ENCODE assay signal across 19 cellular contexts in genomic region chr19:14271830-14272229, GRCh38.
DNase-seq lines count a peak whose midpoint lies in the region; ATAC-seq and TF ChIP-seq lines count a peak whose summit lies in the region.
"Had no signal": no experiment of that assay in that cellular context is flagged by ENCODE, and none has a peak within 500 bp of the region (broad histone marks: within the 10 kb centered on the region; RNA-seq: fewer than 3 reads in every experiment).

No MANE protein-coding gene starts in this region.

- peaks cover 30% of the 10 kb centered on the region for H3F3A ChIP-seq in neural progenitor cell (ENCODE audit: low read depth)

- H3K36me3 Mint-ChIP-seq in dendritic cell treated with granulocyte-macrophage colony-stimulating factor and Interleukin-4, amounts not matched to agents 40 ng/mL and 50 ng/mL, for 4 days (ENCODE audit: low read depth), result no peaks in the 10 kb centered on the region
- H3K36me3 Mint-ChIP-seq in neural progenitor cell, result peaks cover 2% of the 10 kb centered on the region

- no peak overlapping the region for H2AFZ ChIP-seq in neural progenitor cell (replicated peaks)
- H2AFZ ChIP-seq: GM23248 had no signal

- H3K27me3 ChIP-seq in neural progenitor cell, result no peaks in the 10 kb centered on the region

- H3K27ac Mint-ChIP-seq in dendritic cell treated with granulocyte-macrophage colony-stimulating factor and Interleukin-4, amounts not matched to agents 40 ng/mL and 50 ng/mL, for 4 days, result peak overlapping the region; percentile 35
- H3K27ac Mint-ChIP-seq in neural progenitor cell, result peak overlapping the region; percentile 2

- peak overlapping the region; percentile 65 for H3K27ac ChIP-seq in neural progenitor cell
- H3K27ac ChIP-seq: A549, GM23248, SK-N-MC had no signal

- H3K27me3 Mint-ChIP-seq in dendritic cell treated with granulocyte-macrophage colony-stimulating factor and Interleukin-4, amounts not matched to agents 40 ng/mL and 50 ng/mL, for 4 days, result peaks cover 42% of the 10 kb centered on the region
- peaks cover 25% of the 10 kb centered on the region for H3K27me3 Mint-ChIP-seq in neural progenitor cell (ENCODE audit: insufficient read depth, low read depth)

- no peak overlapping the region for H3K4me3 ChIP-seq in neural progenitor cell
- H3K4me3 ChIP-seq: A549, GM23248, SK-N-MC had no signal

- no peaks in the 10 kb centered on the region for H3K36me3 ChIP-seq in neural progenitor cell

- ATAC-seq in GM21423 (IDR thresholded peaks at IDR 0.05; ENCODE audit: unreplicated experiment) (no peak), GM19452 (IDR thresholded peaks at IDR 0.05; ENCODE audit: unreplicated experiment) (no peak), GM21723 (IDR thresholded peaks at IDR 0.05; ENCODE audit: unreplicated experiment) (no peak)
- ATAC-seq: A549 had no signal

- no peak overlapping the region for H3K4me3 Mint-ChIP-seq in dendritic cell treated with granulocyte-macrophage colony-stimulating factor and Interleukin-4, amounts not matched to agents 40 ng/mL and 50 ng/mL, for 4 days
- H3K4me3 Mint-ChIP-seq in neural progenitor cell, result no peak overlapping the region

- H3K9me3 Mint-ChIP-seq in dendritic cell treated with granulocyte-macrophage colony-stimulating factor and Interleukin-4, amounts not matched to agents 40 ng/mL and 50 ng/mL, for 4 days, result peaks cover 27% of the 10 kb centered on the region
- H3K9me3 Mint-ChIP-seq in neural progenitor cell, result peaks cover 26% of the 10 kb centered on the region

- intact Hi-C loops in dendritic cell treated with granulocyte-macrophage colony-stimulating factor and Interleukin-4, amounts not matched to agents 40 ng/mL and 50 ng/mL, for 4 days (cut with micrococcal nuclease), result no loop called here

- TF ChIP-seq CTCF in neural progenitor cell (IDR thresholded peaks at IDR 0.05), result no peak

- no peaks in the 10 kb centered on the region for H3K79me2 ChIP-seq in neural progenitor cell (ENCODE audit: low read depth)

- H3K9me3 ChIP-seq in neural progenitor cell (ENCODE audit: low read depth), result peaks cover 4% of the 10 kb centered on the region

- no peak overlapping the region for H3K9ac ChIP-seq in neural progenitor cell
- H3K9ac ChIP-seq: GM23248 had no signal

- DNase-seq in CD1c-positive myeloid dendritic cell (ENCODE audit: extremely low spot score), result peak; percentile 52
- DNase-seq in NCI-H82 (lab: John Stamatoyannopoulos, UW), result peak; percentile 64
- peak; percentile 39 for DNase-seq in neural progenitor cell (ENCODE audit: low spot score)
- DNase-seq: C1 segment of cervical spinal cord, GM23248, Kasumi-1, MM.1S, NCI-H1092, NCI-H1436 treated with DMSO at 0.1 percent for 48 hours, NCI-H2029, NCI-H446, NCI-H526 treated with DMSO at 0.1 percent for 48 hours, SHP77 had no signal

- H4K20me1 ChIP-seq in neural progenitor cell (ENCODE audit: low read depth), result no peaks in the 10 kb centered on the region

- H3K4me2 ChIP-seq in neural progenitor cell, result peak overlapping the region; percentile 24
- H3K4me2 ChIP-seq: A549 had no signal

- peaks cover 19% of the 10 kb centered on the region for H3K4me1 Mint-ChIP-seq in dendritic cell treated with granulocyte-macrophage colony-stimulating factor and Interleukin-4, amounts not matched to agents 40 ng/mL and 50 ng/mL, for 4 days (ENCODE audit: low read depth)
- peaks cover 22% of the 10 kb centered on the region for H3K4me1 Mint-ChIP-seq in neural progenitor cell

- H3K4me1 ChIP-seq in neural progenitor cell, result peaks cover 17% of the 10 kb centered on the region
- H3K4me1 ChIP-seq: A549 had no signal
